11 cellular contexts compared by ENCODE assay signal in the genomic region with DNA sequence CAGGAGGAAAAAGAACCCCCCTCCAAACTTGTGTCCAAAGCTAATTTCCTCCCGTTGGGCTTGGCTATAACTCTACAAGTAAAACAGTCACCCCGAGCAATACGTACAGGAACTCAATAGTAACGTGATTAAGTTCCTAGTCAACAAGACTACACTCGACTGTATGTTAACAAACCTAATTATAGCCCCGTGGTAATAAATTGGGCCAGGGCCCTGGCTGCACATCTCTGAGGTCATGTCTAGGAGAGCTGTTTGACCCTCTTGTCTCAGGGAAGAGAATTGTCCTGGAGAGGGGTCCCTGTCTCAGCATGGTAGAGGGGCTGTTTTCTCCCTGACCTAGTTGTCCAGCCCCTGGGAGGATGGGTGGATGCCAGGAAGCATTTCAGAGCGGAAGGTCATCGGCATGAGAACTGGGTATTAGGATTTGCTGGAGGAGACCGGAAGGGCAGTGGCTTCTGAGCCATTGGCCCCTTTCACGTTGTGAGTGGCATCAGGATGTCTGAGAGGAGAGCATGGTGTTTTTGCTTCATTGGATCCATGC.
DNase-seq lines count a peak whose midpoint lies in the region; ATAC-seq and TF ChIP-seq lines count a peak whose summit lies in the region.
"Had no signal": no experiment of that assay in that cellular context is flagged by ENCODE, and none has a peak within 500 bp of the region (broad histone marks: within the 10 kb centered on the region; RNA-seq: fewer than 3 reads in every experiment).

No MANE protein-coding gene starts in this region.

- intact Hi-C loops in mammary epithelial cell (cut with micrococcal nuclease) (loop anchor here (2.0 kb wide), 2 partner anchors 63 to 99 kb away; no protein-coding TSS in a partner anchor), right lobe of liver (cut with DNase I) (no loop called here)

- H3K4me2 ChIP-seq in mammary epithelial cell (ENCODE audit: insufficient read depth, low read depth, low read length), result no peak overlapping the region

- H4K20me1 ChIP-seq in mammary epithelial cell (ENCODE audit: insufficient read depth, low read length), result no peaks in the 10 kb centered on the region

- H3K36me3 ChIP-seq in MG63, result no peaks in the 10 kb centered on the region
- H3K36me3 ChIP-seq in mammary epithelial cell (ENCODE audit: insufficient read depth, low read length), result no peaks in the 10 kb centered on the region
- no peaks in the 10 kb centered on the region for H3K36me3 ChIP-seq in right lobe of liver
- no peaks in the 10 kb centered on the region for H3K36me3 ChIP-seq in subcutaneous abdominal adipose tissue (ENCODE audit: control insufficient read depth in 5 of 5, insufficient read depth in 5 of 5, low read length in 5 of 5)

- H3K79me2 ChIP-seq in mammary epithelial cell (ENCODE audit: insufficient read depth, low read length), result no peaks in the 10 kb centered on the region

- no peaks in the 10 kb centered on the region for H3K9me3 Mint-ChIP-seq in chondrocyte (ENCODE audit: low read depth)
- H3K9me3 Mint-ChIP-seq: activated T-helper 2 cell treated with anti-CD3 and anti-CD28 coated beads, Interferon-gamma antibody, Interleukin-2, Interleukin-4, amounts not matched to agents 10 μg/mL and 5 μg/mL and 100 μg/mL, durations not matched to agents 14 hours and 24 hours and 36 hours; natural killer cell had no signal

- no peak overlapping the region for H3K9ac ChIP-seq in mammary epithelial cell (ENCODE audit: insufficient read depth, low read length)
- H3K9ac ChIP-seq in subcutaneous abdominal adipose tissue (ENCODE audit: low read length in 5 of 5), result peak overlapping the region in 3 of 5 donors; percentile 60 to 93 (median 74)

- CTCF ChIA-PET in mammary epithelial cell (lab: Charles Lee; ENCODE audit: low non-redundant PET), result no interaction called here

- DNase-seq in MG63 (peak; percentile 15), mammary epithelial cell (no peak), right lobe of liver (no peak), chondrocyte (ENCODE audit: low spot score) (no peak), NCI-H1417 treated with DMSO at 0.1 percent for 48 hours (lab: John Stamatoyannopoulos, UW) (no peak), epidermal melanocyte (ENCODE audit: insufficient read length, low spot score) (no peak)
- DNase-seq: natural killer cell, T-helper 17 cell had no signal

- H2AFZ ChIP-seq in mammary epithelial cell (ENCODE audit: low read depth, low read length), result peak overlapping the region; percentile 79

- H3K27ac Mint-ChIP-seq in chondrocyte (ENCODE audit: unreplicated experiment), result no peak overlapping the region
- H3K27ac Mint-ChIP-seq: activated T-helper 2 cell treated with anti-CD3 and anti-CD28 coated beads, Interferon-gamma antibody, Interleukin-2, Interleukin-4, amounts not matched to agents 10 μg/mL and 5 μg/mL and 100 μg/mL, durations not matched to agents 14 hours and 24 hours and 36 hours; natural killer cell; T-helper 17 cell had no signal

- TF ChIP-seq CTCF in mammary epithelial cell (conservative IDR thresholded peaks at IDR 0.05 in 1 of 2, IDR thresholded peaks at IDR 0.05 in 1 of 2; ENCODE audit: extremely low read depth in 1 of 2, insufficient read depth in 1 of 2, low read depth in 1 of 2, low read length in 2 of 2) (no peak), right lobe of liver (IDR thresholded peaks at IDR 0.05) (no peak), chondrocyte (IDR thresholded peaks at IDR 0.05) (no peak)

- no peak overlapping the region for H3K27ac ChIP-seq in mammary epithelial cell (ENCODE audit: insufficient read depth, low read depth, low read length)
- H3K27ac ChIP-seq in right lobe of liver, result peak overlapping the region; percentile 70 to 88 (median 76)
- peak overlapping the region; percentile 65 for H3K27ac ChIP-seq in subcutaneous abdominal adipose tissue (ENCODE audit: low read depth, low read length)

- 56% methylated on average over 7 of the region's 10 CpGs for WGBS in mammary epithelial cell (ENCODE audit: low coverage, missing lambda C conversion rate)
- 49% methylated on average over 6 of the region's 10 CpGs for WGBS in right lobe of liver (ENCODE audit: insufficient coverage, low coverage, low lambda C conversion rate, missing lambda C conversion rate)

- H3K36me3 Mint-ChIP-seq in chondrocyte (ENCODE audit: low read depth), result peaks cover 2% of the 10 kb centered on the region
- H3K36me3 Mint-ChIP-seq: natural killer cell had no signal

- H3K9me3 ChIP-seq in MG63, result no peaks in the 10 kb centered on the region; the same call in 1 of the 2 replicates
- no peaks in the 10 kb centered on the region for H3K9me3 ChIP-seq in mammary epithelial cell (replicated peaks; ENCODE audit: insufficient read depth, low read length)
- H3K9me3 ChIP-seq in right lobe of liver, result no peaks in the 10 kb centered on the region
- no peaks in the 10 kb centered on the region for H3K9me3 ChIP-seq in subcutaneous abdominal adipose tissue (ENCODE audit: control insufficient read depth in 5 of 5, low read length in 5 of 5)

- BruUV-seq in mammary epithelial cell (replicated peaks; lab: Mats Ljungman, UMichigan), result no TSS peak

- dilution Hi-C loops in mammary epithelial cell (cut with HindIII; ENCODE audit: low sequenced_read_pairs), result no loop called here

- TF ChIP-seq POLR2A in right lobe of liver (IDR thresholded peaks at IDR 0.05), result no peak

- H3K27me3 Mint-ChIP-seq in chondrocyte (ENCODE audit: low read depth), result peaks cover 3% of the 10 kb centered on the region

- in situ Hi-C loops in mammary epithelial cell (cut with MboI; ENCODE audit: low sequenced_read_pairs in 2 of 2), result no loop called here

- H3K27me3 ChIP-seq in MG63, result no peaks in the 10 kb centered on the region
- no peaks in the 10 kb centered on the region for H3K27me3 ChIP-seq in mammary epithelial cell (ENCODE audit: insufficient read depth, low read length)
- no peaks in the 10 kb centered on the region for H3K27me3 ChIP-seq in right lobe of liver
- H3K27me3 ChIP-seq in subcutaneous abdominal adipose tissue (ENCODE audit: control insufficient read depth in 5 of 5, insufficient read depth in 4 of 5, low read length in 5 of 5), result no peaks in the 10 kb centered on the region

- H3K4me3 ChIP-seq in MG63 (peak overlapping the region; percentile 50), mammary epithelial cell (replicated peaks in 1 of 3; ENCODE audit: insufficient read depth in 1 of 3, low read depth in 2 of 3, low read length in 3 of 3) (no peak overlapping the region), right lobe of liver (no peak overlapping the region), subcutaneous abdominal adipose tissue (ENCODE audit: low read depth in 1 of 5, low read length in 5 of 5) (peak overlapping the region in 4 of 5 donors; percentile 66 to 78 (median 76))

- peak in 3 of 4 donors; percentile 10 to 21 (median 17) for ATAC-seq in right lobe of liver
- ATAC-seq in HG03354 (IDR thresholded peaks at IDR 0.05; ENCODE audit: poor library complexity, severe bottlenecking, unreplicated experiment), result no peak

- H3K4me1 ChIP-seq in mammary epithelial cell (ENCODE audit: insufficient read depth, low read length) (peaks cover 14% of the 10 kb centered on the region), right lobe of liver (no peaks in the 10 kb centered on the region), subcutaneous abdominal adipose tissue (ENCODE audit: control insufficient read depth in 5 of 5, insufficient read depth in 5 of 5, low read length in 5 of 5) (peaks cover 2 to 26% (median 16%) of the 10 kb centered on the region in 5 donors)

- no peak overlapping the region for H3K4me3 Mint-ChIP-seq in chondrocyte (ENCODE audit: unreplicated experiment)
- H3K4me3 Mint-ChIP-seq: natural killer cell, T-helper 17 cell had no signal

- H3K4me1 Mint-ChIP-seq in chondrocyte (ENCODE audit: low read depth), result peaks cover 10% of the 10 kb centered on the region
- H3K4me1 Mint-ChIP-seq: T-helper 17 cell had no signal

Comparison
In these comparisons a context has a peak if more than half of its experiments do, and no peak if none do; other contexts are left out.
1. H3K4me3 ChIP-seq: peak in MG63 (single experiment) and subcutaneous abdominal adipose tissue (4 of 5); none in mammary epithelial cell (0 of 3) and right lobe of liver (0 of 3).